Comparison of ENCODE assay signal across 35 cellular contexts in the genomic region with DNA sequence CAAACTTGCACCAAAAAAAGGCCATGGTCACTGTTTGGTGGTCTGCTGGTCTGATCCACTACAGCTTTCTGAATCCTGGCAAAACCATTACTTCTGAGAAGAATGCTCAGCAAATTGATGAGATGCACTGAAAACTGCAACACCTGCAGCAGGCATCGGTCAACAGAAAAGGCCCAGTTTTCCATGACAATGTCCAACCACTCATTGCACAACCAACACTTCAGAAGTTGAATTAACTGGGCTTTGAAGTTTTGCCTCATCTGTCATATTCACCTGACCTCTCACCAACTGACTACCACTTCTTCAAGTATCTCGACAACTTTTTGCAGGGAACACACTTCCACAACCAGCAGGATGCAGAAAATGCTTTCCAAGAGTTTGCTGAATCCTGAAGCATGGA. TPM values are rescaled to one million over a fixed set of nuclear protein-coding genes. Genes with fewer than 3 reads are reported as not detected.
"Had no signal": no experiment of that assay in that cellular context is flagged by ENCODE, and none has a peak within 500 bp of the region (broad histone marks: within the 10 kb centered on the region; RNA-seq: fewer than 3 reads in every experiment).

No MANE protein-coding gene starts in this region.

- H3K4me3 ChIP-seq: adrenal gland, body of pancreas, breast epithelium had no signal

- H3K27me3 ChIP-seq: adrenal gland, body of pancreas, brain microvascular endothelial cell, breast epithelium had no signal

- H3K36me3 ChIP-seq: adrenal gland, brain microvascular endothelial cell, breast epithelium had no signal

- H3K27ac Mint-ChIP-seq: activated B cell treated with CpG ODN at 0.5 μM for 24 hours; activated CD4-positive, alpha-beta memory T cell treated with anti-CD3 and anti-CD28 coated beads for 36 hours; activated CD4-positive, alpha-beta T cell treated with anti-CD3 and anti-CD28 coated beads, Interleukin-2, amount 10 ng/mL, durations not matched to agents 24 days and 14 days; activated CD8-positive, alpha-beta T cell treated with anti-CD3 and anti-CD28 coated beads for 36 hours; activated naive CD4-positive, alpha-beta T cell treated with anti-CD3 and anti-CD28 coated beads for 36 hours; activated naive CD8-positive, alpha-beta T cell treated with anti-CD3 and anti-CD28 coated beads for 36 hours; activated T-cell treated with anti-CD3 and anti-CD28 coated beads, Interleukin-2, amount 50 U/mL, for 72 hours; activated T-helper 1 cell treated with anti-CD3 and anti-CD28 coated beads, Interleukin-12 subunit alpha, Interleukin-12 subunit beta, Interleukin-2, Interleukin-4 antibody, amounts not matched to agents 30 ng/mL and 10 ng/mL and 1 ng/mL, durations not matched to agents 14 hours and 24 hours and 36 hours; activated T-helper 17 cell treated with anti-CD3 and anti-CD28 coated beads, Interleukin-2, amount 50 U/mL, for 72 hours; T-helper 1 cell treated with Interleukin-12 subunit alpha and Interleukin-12 subunit beta and Interleukin-4 antibody, amounts not matched to agents 30 μg/mL and 1 μg/mL, for 36 hours; T-helper 2 cell treated with Interferon-gamma antibody and Interleukin-4, amounts not matched to agents 5 μg/mL and 100 μg/mL, for 36 hours had no signal

- H3K9me3 ChIP-seq: adrenal gland, body of pancreas had no signal

- H3K27me3 Mint-ChIP-seq: activated CD8-positive, alpha-beta T cell treated with anti-CD3 and anti-CD28 coated beads for 36 hours; activated naive CD8-positive, alpha-beta T cell treated with anti-CD3 and anti-CD28 coated beads for 36 hours had no signal

- DNase-seq: activated B cell treated with CpG ODN at 0.5 μM for 24 hours; activated CD4-positive, alpha-beta memory T cell treated with anti-CD3 and anti-CD28 coated beads for 36 hours; activated CD4-positive, alpha-beta T cell treated with anti-CD3 and anti-CD28 coated beads for 4 hours; activated CD4-positive, alpha-beta T cell treated with anti-CD3 and anti-CD28 coated beads, Interleukin-2, amount 10 ng/mL, durations not matched to agents 24 days and 14 days; activated CD4-positive, alpha-beta T cell treated with anti-CD3 and anti-CD28 coated beads, Interleukin-2, amount 50 U/mL, for 1 hour; activated CD4-positive, alpha-beta T cell treated with anti-CD3 and anti-CD28 coated beads, Interleukin-2, amount 50 U/mL, for 4 hours; activated CD4-positive, CD25-positive, alpha-beta regulatory T cell treated with anti-CD3 and anti-CD28 coated beads, Interleukin-2, amount 50 U/mL, for 72 hours; activated CD8-positive, alpha-beta memory T cell treated with anti-CD3 and anti-CD28 coated beads, Interleukin-2, amount 50 U/mL, for 4 hours; activated CD8-positive, alpha-beta T cell treated with anti-CD3 and anti-CD28 coated beads for 36 hours; activated effector memory CD4-positive, alpha-beta T cell treated with anti-CD3 and anti-CD28 coated beads, Interleukin-2, amount 50 U/mL, for 16 hours; activated gamma-delta T cell treated with Interleukin-2 at 50 U/mL for 16 hours; activated naive CD4-positive, alpha-beta T cell; activated naive CD4-positive, alpha-beta T cell treated with anti-CD3 and anti-CD28 coated beads for 36 hours; activated naive CD4-positive, alpha-beta T cell treated with anti-CD3 and anti-CD28 coated beads, Interleukin-2, amount 50 U/mL, for 16 hours; activated naive CD8-positive, alpha-beta T cell treated with anti-CD3 and anti-CD28 coated beads for 36 hours; activated T-cell treated with anti-CD3 and anti-CD28 coated beads for 4 hours; activated T-cell treated with anti-CD3 and anti-CD28 coated beads, Interleukin-2, amount 50 U/mL, for 1 hour; activated T-cell treated with anti-CD3 and anti-CD28 coated beads, Interleukin-2, amount 50 U/mL, for 4 hours; activated T-cell treated with anti-CD3 and anti-CD28 coated beads, Interleukin-2, amount 50 U/mL, for 72 hours; amniotic stem cell; aorta; body of pancreas; brain microvascular endothelial cell; central memory CD4-positive, alpha-beta T cell; T-helper 1 cell; T-helper 2 cell; T-helper 9 cell had no signal

- H3K36me3 Mint-ChIP-seq: activated naive CD8-positive, alpha-beta T cell treated with anti-CD3 and anti-CD28 coated beads for 36 hours had no signal

- H3K4me3 Mint-ChIP-seq: activated B cell treated with CpG ODN at 0.5 μM for 24 hours; activated CD4-positive, alpha-beta memory T cell treated with anti-CD3 and anti-CD28 coated beads for 36 hours; activated CD4-positive, alpha-beta T cell treated with anti-CD3 and anti-CD28 coated beads, Interleukin-2, amount 10 ng/mL, durations not matched to agents 24 days and 14 days; activated CD8-positive, alpha-beta T cell treated with anti-CD3 and anti-CD28 coated beads for 36 hours; activated naive CD4-positive, alpha-beta T cell treated with anti-CD3 and anti-CD28 coated beads for 36 hours; activated naive CD8-positive, alpha-beta T cell treated with anti-CD3 and anti-CD28 coated beads for 36 hours; activated T-cell treated with anti-CD3 and anti-CD28 coated beads, Interleukin-2, amount 50 U/mL, for 4 hours; activated T-cell treated with anti-CD3 and anti-CD28 coated beads, Interleukin-2, amount 50 U/mL, for 72 hours; activated T-helper 1 cell treated with anti-CD3 and anti-CD28 coated beads, Interleukin-12 subunit alpha, Interleukin-12 subunit beta, Interleukin-2, Interleukin-4 antibody, amounts not matched to agents 30 ng/mL and 10 ng/mL and 1 ng/mL, durations not matched to agents 14 hours and 24 hours and 36 hours; activated T-helper 17 cell treated with anti-CD3 and anti-CD28 coated beads, Interleukin-2, amount 50 U/mL, for 72 hours; T-helper 1 cell treated with Interleukin-12 subunit alpha and Interleukin-12 subunit beta and Interleukin-4 antibody, amounts not matched to agents 30 μg/mL and 1 μg/mL, for 36 hours; T-helper 2 cell treated with Interferon-gamma antibody and Interleukin-4, amounts not matched to agents 5 μg/mL and 100 μg/mL, for 36 hours had no signal

- H3K27ac ChIP-seq: adrenal gland, body of pancreas, brain microvascular endothelial cell, breast epithelium, VCaP had no signal

- H3K4me1 ChIP-seq: breast epithelium had no signal

RNA-seq across cellular contexts. Expression of a gene that starts 7.0 kb away (rescaled TPM):
- total RNA-seq: activated B cell treated with CpG ODN at 0.5 μM for 24 hours, aorta had no signal

RNA-seq across cellular contexts. Expression of a gene that starts 50.6 kb away (rescaled TPM):
- total RNA-seq: activated CD4-positive, alpha-beta T cell treated with anti-CD3 and anti-CD28 coated beads, Interleukin-2, amount 10 ng/mL, durations not matched to agents 24 days and 14 days; activated naive CD4-positive, alpha-beta T cell treated with anti-CD3 and anti-CD28 coated beads, Interleukin-2, amount 50 U/mL, for 72 hours; activated T-helper 1 cell treated with anti-CD3 and anti-CD28 coated beads, Interleukin-12 subunit alpha, Interleukin-12 subunit beta, Interleukin-2, Interleukin-4 antibody, amounts not matched to agents 30 ng/mL and 10 ng/mL and 1 ng/mL, durations not matched to agents 14 hours and 24 hours and 36 hours; activated T-helper 17 cell treated with anti-CD3 and anti-CD28 coated beads, Interleukin-2, amount 50 U/mL, for 72 hours had no signal
